In genomic region chr3:135994708-135995335, GRCh38 we compare ENCODE assay signal across 27 cellular contexts.
"Had no signal": no experiment of that assay in that cellular context is flagged by ENCODE, and none has a peak within 500 bp of the region (broad histone marks: within the 10 kb centered on the region; RNA-seq: fewer than 3 reads in every experiment).

No MANE protein-coding gene starts in this region.

- H3K36me3 Mint-ChIP-seq: activated naive CD8-positive, alpha-beta T cell treated with anti-CD3 and anti-CD28 coated beads for 36 hours; naive B cell had no signal

- H3K4me1 Mint-ChIP-seq: naive B cell, neural crest cell had no signal

- DNase-seq: activated CD4-positive, alpha-beta T cell treated with anti-CD3 and anti-CD28 coated beads for 4 hours; activated CD4-positive, alpha-beta T cell treated with anti-CD3 and anti-CD28 coated beads, Interleukin-2, amount 50 U/mL, for 48 hours; activated CD4-positive, CD25-positive, alpha-beta regulatory T cell; activated CD8-positive, alpha-beta memory T cell treated with anti-CD3 and anti-CD28 coated beads, Interleukin-2, amount 50 U/mL, for 48 hours; activated naive CD4-positive, alpha-beta T cell treated with Interleukin-2 at 50 U/mL for 16 hours; activated naive CD8-positive, alpha-beta T cell treated with anti-CD3 and anti-CD28 coated beads for 36 hours; activated T-cell treated with anti-CD3 and anti-CD28 coated beads, Interleukin-2, amount 50 U/mL, for 4 hours; central memory CD4-positive, alpha-beta T cell; effector memory CD4-positive, alpha-beta T cell; kidney; naive B cell; posterior cingulate gyrus; retina; spleen; stimulated activated CD4-positive, alpha-beta T cell treated with anti-CD3 and anti-CD28 coated beads, Interleukin-4, amount 100 ng/mL, for 1 hour; stimulated activated naive CD4-positive, alpha-beta T cell; T1000; upper lobe of right lung had no signal

- H3K9me3 ChIP-seq: spleen, thoracic aorta, upper lobe of right lung had no signal

- H3K27ac Mint-ChIP-seq: activated naive CD8-positive, alpha-beta T cell treated with anti-CD3 and anti-CD28 coated beads for 36 hours; naive B cell; T-helper 1 cell treated with Interleukin-12 subunit alpha and Interleukin-12 subunit beta and Interleukin-4 antibody, amounts not matched to agents 30 μg/mL and 1 μg/mL, for 36 hours had no signal

- H3K9me3 Mint-ChIP-seq: activated naive CD8-positive, alpha-beta T cell treated with anti-CD3 and anti-CD28 coated beads for 36 hours; activated T-cell treated with anti-CD3 and anti-CD28 coated beads, Interleukin-2, amount 50 U/mL, for 4 hours; neural crest cell; T-helper 1 cell treated with Interleukin-12 subunit alpha and Interleukin-12 subunit beta and Interleukin-4 antibody, amounts not matched to agents 30 μg/mL and 1 μg/mL, for 36 hours had no signal

- H3K4me1 ChIP-seq: spleen, upper lobe of right lung had no signal

- H3K27me3 ChIP-seq: spleen, upper lobe of right lung had no signal

- ATAC-seq: activated T-cell treated with anti-CD3 and anti-CD28 coated beads, Interleukin-2, amount 50 U/mL, for 4 hours; esophagus mucosa; left lobe of liver; upper lobe of right lung had no signal

- H3K4me3 ChIP-seq: lung, spleen, upper lobe of right lung had no signal

- FAIRE-seq: astrocyte, endothelial cell of umbilical vein, frontal cortex, kidney had no signal

- H3K27ac ChIP-seq: spleen, upper lobe of right lung had no signal

- H3K4me3 Mint-ChIP-seq: activated naive CD8-positive, alpha-beta T cell treated with anti-CD3 and anti-CD28 coated beads for 36 hours; activated T-cell treated with anti-CD3 and anti-CD28 coated beads, Interleukin-2, amount 50 U/mL, for 4 hours; naive B cell; neural crest cell; T-helper 1 cell treated with Interleukin-12 subunit alpha and Interleukin-12 subunit beta and Interleukin-4 antibody, amounts not matched to agents 30 μg/mL and 1 μg/mL, for 36 hours had no signal

- H3K36me3 ChIP-seq: spleen, thoracic aorta, upper lobe of right lung had no signal
